29 cellular contexts compared by ENCODE assay signal in the genomic region with DNA sequence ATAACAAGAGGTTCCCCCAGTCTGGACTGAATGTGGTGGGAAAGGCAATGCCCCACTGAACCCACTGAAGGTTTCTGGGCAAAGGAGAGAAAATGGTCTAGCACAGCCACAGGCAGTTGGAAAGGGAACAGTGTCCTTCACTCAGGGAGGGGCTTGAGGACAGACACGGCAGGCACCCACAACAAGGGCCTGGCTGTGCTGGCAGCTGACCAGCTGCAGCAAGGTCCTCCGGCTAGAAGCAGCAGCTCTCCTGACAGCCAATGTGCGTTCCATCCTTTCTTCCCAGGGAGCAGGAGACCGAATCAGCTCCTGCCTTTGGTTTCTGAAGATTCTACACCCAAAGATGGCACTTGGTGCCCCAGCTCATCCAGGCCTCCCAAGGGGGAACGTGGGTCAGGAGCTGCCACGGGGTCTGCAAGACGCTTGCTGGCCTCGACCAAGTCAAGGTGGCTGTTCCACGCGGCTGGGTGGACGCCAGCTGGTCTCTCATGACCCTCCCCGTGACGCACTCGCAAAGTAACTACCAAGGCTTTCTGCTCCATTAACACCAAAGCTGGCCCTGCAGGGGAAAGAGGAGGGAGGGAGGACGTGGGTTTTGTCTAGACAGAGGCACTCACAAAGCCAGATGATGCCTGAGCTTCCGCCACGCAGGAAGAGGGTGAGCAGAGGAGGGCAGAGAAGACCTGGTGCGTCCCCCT. TPM values are rescaled to one million over a fixed set of nuclear protein-coding genes. Genes with fewer than 3 reads are reported as not detected.
DNase-seq lines count a peak whose midpoint lies in the region; ATAC-seq and TF ChIP-seq lines count a peak whose summit lies in the region.
"Had no signal": no experiment of that assay in that cellular context is flagged by ENCODE, and none has a peak within 500 bp of the region (broad histone marks: within the 10 kb centered on the region; RNA-seq: fewer than 3 reads in every experiment).

No MANE protein-coding gene starts in this region.

- H3K27ac Mint-ChIP-seq in nephron: peak overlapping the region; percentile 50 to 59 (median 51)
- H3K27ac Mint-ChIP-seq: type B pancreatic cell had no signal

- peaks cover 36% of the 10 kb centered on the region for H3K4me1 Mint-ChIP-seq in nephron
- H3K4me1 Mint-ChIP-seq: H9 had no signal

- H3K9me3 Mint-ChIP-seq in nephron: no peaks in the 10 kb centered on the region
- H3K9me3 Mint-ChIP-seq: H9, type B pancreatic cell had no signal

- H3K27me3 Mint-ChIP-seq in nephron (ENCODE audit: low read depth): peaks cover 4% of the 10 kb centered on the region

- peak overlapping the region in 49 of 59 donors; percentile 9 to 78 (median 54) for H3K27ac ChIP-seq in dorsolateral prefrontal cortex
- H3K27ac ChIP-seq: body of pancreas, PC-9, VCaP had no signal

- no peak overlapping the region for H3K4me3 ChIP-seq in dorsolateral prefrontal cortex
- H3K4me3 ChIP-seq: body of pancreas, heart right ventricle, K562, PC-9, spleen had no signal

- DNase-seq in Ammon's horn (ENCODE audit: low spot score) (peak; percentile 70), DMS79 treated with DMSO at 0.1 percent for 48 hours (lab: John Stamatoyannopoulos, UW) (peak; percentile 44), dorsolateral prefrontal cortex (peak in 3 of 10 donors; percentile 40 to 72 (median 54)), NCI-H446 treated with DMSO at 0.1 percent for 48 hours (lab: John Stamatoyannopoulos, UW) (no peak), middle frontal gyrus (ENCODE audit: extremely low spot score, low spot score) (no peak), NCI-H187 treated with DMSO at 0.1 percent for 48 hours (lab: John Stamatoyannopoulos, UW) (no peak)
- DNase-seq: activated CD4-positive, alpha-beta T cell treated with anti-CD3 and anti-CD28 coated beads for 4 hours; activated CD8-positive, alpha-beta memory T cell treated with anti-CD3 and anti-CD28 coated beads for 24 hours; activated gamma-delta T cell; body of pancreas; DND-41; effector CD8-positive, alpha-beta T cell; erythroblast; H9; heart right ventricle; left cardiac atrium; mesendoderm; NCI-H1694; NCI-H510A; Right ventricle myocardium superior; spleen; SW 1271; T-helper 9 cell had no signal

- no peak for ATAC-seq in HG03354 (IDR thresholded peaks at IDR 0.05; ENCODE audit: poor library complexity, severe bottlenecking, unreplicated experiment)
- ATAC-seq: body of pancreas, heart right ventricle, K562, left cardiac atrium had no signal

- intact Hi-C loops in dorsolateral prefrontal cortex (cut with DNase I): no loop called here

- no peaks in the 10 kb centered on the region for H3K36me3 Mint-ChIP-seq in nephron (ENCODE audit: low read depth)
- H3K36me3 Mint-ChIP-seq: type B pancreatic cell had no signal

- no peak for TF ChIP-seq CTCF in dorsolateral prefrontal cortex (IDR thresholded peaks at IDR 0.05 in 54 of 56, conservative IDR thresholded peaks at IDR 0.05 in 2 of 56; ENCODE audit: low read depth in 1 of 56, partially characterized antibody in 56 of 56)
- no peak for TF ChIP-seq CTCF in nephron (IDR thresholded peaks at IDR 0.05; ENCODE audit: unreplicated experiment in 3 of 3)

- peaks cover 0 to 10% (median 0%) of the 10 kb centered on the region in 45 donors for H3K27me3 ChIP-seq in dorsolateral prefrontal cortex
- H3K27me3 ChIP-seq: body of pancreas, heart right ventricle, spleen had no signal

- H3K4me3 Mint-ChIP-seq in nephron: no peak overlapping the region
- H3K4me3 Mint-ChIP-seq: H9, type B pancreatic cell had no signal

RNA-seq across cellular contexts. Expression of a gene that starts 11.1 kb away (rescaled TPM):
- total RNA-seq in dorsolateral prefrontal cortex: 100 to 1,000 TPM; 259 to 675 (median 435) TPM

Comparison
In these comparisons a context has a peak if more than half of its experiments do, and no peak if none do; other contexts are left out.
1. DNase-seq: peak in Ammon's horn (single experiment) and DMS79 treated with DMSO at 0.1 percent for 48 hours (single experiment); none in NCI-H446 treated with DMSO at 0.1 percent for 48 hours (single experiment), middle frontal gyrus (single experiment) and NCI-H187 treated with DMSO at 0.1 percent for 48 hours (single experiment).